8 cellular contexts compared by ENCODE assay signal in genomic region chr22:39253427-39254070, GRCh38. TPM values are rescaled to one million over a fixed set of nuclear protein-coding genes. Genes with fewer than 3 reads are reported as not detected.
A peak's percentile ranks its signal among the peaks of the same experiment; 100 is the strongest.
DNase-seq lines count a peak whose midpoint lies in the region; ATAC-seq and TF ChIP-seq lines count a peak whose summit lies in the region.

No MANE protein-coding gene starts in this region.

- H3K27me3 ChIP-seq in lung (ENCODE audit: control insufficient read depth, insufficient read depth): no peaks in the 10 kb centered on the region

- peak overlapping the region; percentile 93 for H3K27ac ChIP-seq in cingulate gyrus (ENCODE audit: low read depth, low read length)
- H3K27ac ChIP-seq in lung (ENCODE audit: low read depth in 1 of 2, low read length in 1 of 2): peak overlapping the region; percentile 74 to 84

- no peak for TF ChIP-seq CTCF in lung (IDR thresholded peaks at IDR 0.05; ENCODE audit: control extremely low read depth, extremely low read depth)

- no peaks in the 10 kb centered on the region for H3K36me3 ChIP-seq in lung (ENCODE audit: control insufficient read depth in 2 of 2, insufficient read depth in 2 of 2, low read length in 2 of 2)

- H3K9me3 ChIP-seq in lung (ENCODE audit: control insufficient read depth in 2 of 2, insufficient read depth in 1 of 2, low read length in 1 of 2): no peaks in the 10 kb centered on the region

- peak; percentile 42 for DNase-seq in stimulated activated CD4-positive, alpha-beta T cell treated with anti-CD3 and anti-CD28 coated beads, Interleukin-4, amount 100 ng/mL, for 24 hours
- DNase-seq in stimulated activated CD4-positive, alpha-beta T cell treated with anti-CD3 and anti-CD28 coated beads, Interleukin-12 subunit alpha, Interleukin-12 subunit beta, amount 100 ng/mL, for 4 hours: no peak
- peak; percentile 86 for DNase-seq in RPMI7951 (ENCODE audit: low read depth)
- DNase-seq in lung (ENCODE audit: low spot score): no peak

- no peak overlapping the region for H3K4me3 ChIP-seq in lung

- ATAC-seq in lung (ENCODE audit: insufficient read depth, low FRiP score): peak; percentile 67
- ATAC-seq in GM21717 (IDR thresholded peaks at IDR 0.05; ENCODE audit: unreplicated experiment): no peak
- ATAC-seq in HG03045 (IDR thresholded peaks at IDR 0.05; ENCODE audit: unreplicated experiment): no peak
- ATAC-seq in GM21526 (IDR thresholded peaks at IDR 0.05; ENCODE audit: low FRiP score, unreplicated experiment): no peak

- WGBS in lung, 2 donors: 10 to 14% methylated on average over 17 to 19 of the region's 19 CpGs

- peaks cover 7 to 27% of the 10 kb centered on the region in 2 donors for H3K4me1 ChIP-seq in lung (ENCODE audit: control insufficient read depth in 2 of 2, insufficient read depth in 2 of 2, low read length in 2 of 2)

RNA-seq across cellular contexts. Expression of gene PDGFB, which starts 8.8 kb away (rescaled TPM):
- 1.2 and 1.7 TPM in 2 replicates for total RNA-seq in RPMI7951 (2014; rRNA removed; shearing (Covaris generic))
- 10 to 100 TPM; 19.7 to 39.4 TPM for total RNA-seq in lung
- polyA plus RNA-seq in lung: 10 to 100 TPM in 1 of 2 donors, 1 to 10 TPM in 1; 9.8 to 56.7 TPM

Comparison
In these comparisons a context has a peak if more than half of its experiments do, and no peak if none do; other contexts are left out.
1. DNase-seq: peak in stimulated activated CD4-positive, alpha-beta T cell treated with anti-CD3 and anti-CD28 coated beads, Interleukin-4, amount 100 ng/mL, for 24 hours (single experiment) and RPMI7951 (single experiment); none in stimulated activated CD4-positive, alpha-beta T cell treated with anti-CD3 and anti-CD28 coated beads, Interleukin-12 subunit alpha, Interleukin-12 subunit beta, amount 100 ng/mL, for 4 hours (single experiment) and lung (single experiment).